Comparison of ENCODE assay signal across 2 cellular contexts in genomic region chr11:65119670-65119995, GRCh38.
TF ChIP-seq lines count a peak whose summit lies in the region.

No MANE protein-coding gene starts in this region.

TF ChIP-seq in K562, 482 proteins besides CTCF, POLR2A, EP300 and RAD21:
- TF ChIP-seq SUPT5H (IDR thresholded peaks at IDR 0.05) (0 out of 2 replicates have a peak, but pooled peaks have one; percentile 13), RBFOX2 (IDR thresholded peaks at IDR 0.05; ENCODE audit: low read depth, low read length) (0 out of 2 replicates have a peak, but pooled peaks have one; percentile 49), RNF2 (IDR thresholded peaks at IDR 0.05) (no peak)
TF ChIP-seq in K562: peak in this region for 2.

TF ChIP-seq in GM12891, 5 proteins besides CTCF, POLR2A, EP300 and RAD21:
- TF ChIP-seq POLR2AphosphoS5 (IDR thresholded peaks at IDR 0.05; ENCODE audit: low read depth, low read length) (no peak), PAX5 (IDR thresholded peaks at IDR 0.05; ENCODE audit: insufficient read depth, low read length, severe bottlenecking) (no peak), SPI1 (IDR thresholded peaks at IDR 0.05; ENCODE audit: low read depth, low read length) (no peak), POU2F2 (IDR thresholded peaks at IDR 0.05; ENCODE audit: low read depth, low read length) (no peak), TAF1 (IDR thresholded peaks at IDR 0.05; ENCODE audit: low read depth, low read length) (no peak)
TF ChIP-seq in GM12891: peak in this region for 0.
